In the genomic region with DNA sequence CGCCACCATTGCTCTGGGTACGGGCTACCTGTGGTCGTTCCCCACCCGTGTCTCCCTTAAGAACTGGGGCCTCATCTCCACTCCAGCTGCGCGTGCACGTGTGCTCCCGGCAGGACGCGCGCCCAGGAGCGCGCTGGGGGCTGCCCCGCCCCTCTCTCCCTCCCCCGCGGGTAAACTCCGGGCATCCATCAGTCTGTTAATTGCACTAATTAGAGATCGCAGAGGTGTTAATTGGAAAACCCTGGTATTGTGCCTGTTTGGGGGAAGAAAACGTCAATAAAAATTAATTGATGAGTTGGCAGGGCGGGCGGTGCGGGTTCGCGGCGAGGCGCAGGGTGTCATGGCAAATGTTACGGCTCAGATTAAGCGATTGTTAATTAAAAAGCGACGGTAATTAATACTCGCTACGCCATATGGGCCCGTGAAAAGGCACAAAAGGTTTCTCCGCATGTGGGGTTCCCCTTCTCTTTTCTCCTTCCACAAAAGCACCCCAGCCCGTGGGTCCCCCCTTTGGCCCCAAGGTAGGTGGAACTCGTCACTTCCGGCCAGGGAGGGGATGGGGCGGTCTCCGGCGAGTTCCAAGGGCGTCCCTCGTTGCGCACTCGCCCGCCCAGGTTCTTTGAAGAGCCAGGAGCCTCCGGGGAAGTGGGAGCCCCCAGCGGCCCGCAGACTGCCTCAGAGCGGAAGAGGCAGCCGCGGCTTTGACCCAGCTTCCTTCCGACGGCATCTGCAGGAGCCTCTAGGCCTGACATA, we compare ENCODE assay signal across 9 cellular contexts. TPM values are rescaled to one million over a fixed set of nuclear protein-coding genes. Genes with fewer than 3 reads are reported as not detected.
DNase-seq lines count a peak whose midpoint lies in the region; TF ChIP-seq lines count a peak whose summit lies in the region.
"Had no signal": no experiment of that assay in that cellular context is flagged by ENCODE, and none has a peak within 500 bp of the region (broad histone marks: within the 10 kb centered on the region; RNA-seq: fewer than 3 reads in every experiment).

No MANE protein-coding gene starts in this region.

- H3K79me2 ChIP-seq in mammary epithelial cell (ENCODE audit: insufficient read depth, low read length): peaks cover 40% of the 10 kb centered on the region

- H3K27me3 ChIP-seq in breast epithelium (no peaks in the 10 kb centered on the region), mammary epithelial cell (ENCODE audit: insufficient read depth, low read length) (no peaks in the 10 kb centered on the region)

- BruUV-seq in mammary epithelial cell (replicated peaks; lab: Mats Ljungman, UMichigan): no TSS peak

- no peak for TF ChIP-seq CTCF in breast epithelium (IDR thresholded peaks at IDR 0.05)
- no peak for TF ChIP-seq CTCF in mammary epithelial cell (conservative IDR thresholded peaks at IDR 0.05 in 1 of 2, IDR thresholded peaks at IDR 0.05 in 1 of 2; ENCODE audit: extremely low read depth in 1 of 2, insufficient read depth in 1 of 2, low read depth in 1 of 2, low read length in 2 of 2)
- TF ChIP-seq CTCF in glutamatergic neuron (IDR thresholded peaks at IDR 0.05; ENCODE audit: partially characterized antibody, unreplicated experiment): no peak

- peak overlapping the region; percentile 8 to 11 for H3K27ac ChIP-seq in breast epithelium
- no peak overlapping the region for H3K27ac ChIP-seq in mammary epithelial cell (ENCODE audit: insufficient read depth, low read depth, low read length)
- H3K27ac ChIP-seq: A549 had no signal

- peak overlapping the region; percentile 78 for H3K4me3 Mint-ChIP-seq in glutamatergic neuron (ENCODE audit: unreplicated experiment)

- CTCF ChIA-PET in mammary epithelial cell (lab: Charles Lee; ENCODE audit: low non-redundant PET): no interaction called here

- no peaks in the 10 kb centered on the region for H3K9me3 ChIP-seq in breast epithelium
- H3K9me3 ChIP-seq in mammary epithelial cell (replicated peaks; ENCODE audit: insufficient read depth, low read length): no peaks in the 10 kb centered on the region
- H3K9me3 ChIP-seq: A549 had no signal

- H3K4me3 ChIP-seq in breast epithelium: peak overlapping the region; percentile 42 to 65 (median 46)
- H3K4me3 ChIP-seq in mammary epithelial cell (replicated peaks in 1 of 3; ENCODE audit: insufficient read depth in 1 of 3, low read depth in 2 of 3, low read length in 3 of 3): no peak overlapping the region
- peak overlapping the region; percentile 46 for H3K4me3 ChIP-seq in skeletal muscle cell (ENCODE audit: low read depth, low read length)
- H3K4me3 ChIP-seq: A549 had no signal

- H3K4me1 ChIP-seq in breast epithelium (no peaks in the 10 kb centered on the region), mammary epithelial cell (ENCODE audit: insufficient read depth, low read length) (no peaks in the 10 kb centered on the region)

- intact Hi-C loops in breast epithelium (cut with DNase I; ENCODE audit: low total_unique reads) (no loop called here), mammary epithelial cell (cut with micrococcal nuclease) (no loop called here)

- 91% methylated on average over 44 of the region's 53 CpGs for WGBS in mammary epithelial cell (ENCODE audit: low coverage, missing lambda C conversion rate)

- in situ Hi-C loops in mammary epithelial cell (cut with MboI; ENCODE audit: low sequenced_read_pairs in 2 of 2): no loop called here

- no peak overlapping the region for H3K4me2 ChIP-seq in mammary epithelial cell (ENCODE audit: insufficient read depth, low read depth, low read length)
- H3K4me2 ChIP-seq: A549 had no signal

- no peak overlapping the region for H3K9ac ChIP-seq in mammary epithelial cell (ENCODE audit: insufficient read depth, low read length)

- peaks cover 15% of the 10 kb centered on the region for H3K4me1 Mint-ChIP-seq in glutamatergic neuron (ENCODE audit: low read depth, unreplicated experiment)

- H4K20me1 ChIP-seq in mammary epithelial cell (ENCODE audit: insufficient read depth, low read length): peaks cover 3% of the 10 kb centered on the region

- no peak overlapping the region for H2AFZ ChIP-seq in mammary epithelial cell (ENCODE audit: low read depth, low read length)

- no peak for TF ChIP-seq POLR2A in breast epithelium (IDR thresholded peaks at IDR 0.05)

- H3K27me3 Mint-ChIP-seq in glutamatergic neuron (ENCODE audit: unreplicated experiment): peaks cover 6% of the 10 kb centered on the region

- dilution Hi-C loops in mammary epithelial cell (cut with HindIII; ENCODE audit: low sequenced_read_pairs): no loop called here

- H3K36me3 Mint-ChIP-seq in glutamatergic neuron (ENCODE audit: unreplicated experiment): no peaks in the 10 kb centered on the region

- no peak overlapping the region for H3K27ac Mint-ChIP-seq in glutamatergic neuron (ENCODE audit: unreplicated experiment)

- H3K9me3 Mint-ChIP-seq in glutamatergic neuron (ENCODE audit: unreplicated experiment): no peaks in the 10 kb centered on the region

- DNase-seq in breast epithelium (ENCODE audit: low spot score in 2 of 2): no peak
- no peak for DNase-seq in mammary epithelial cell
- peak; percentile 10 to 68 for DNase-seq in NCI-H526 (lab: John Stamatoyannopoulos, UW)
- DNase-seq in activated T-helper 1 cell treated with anti-CD3 and anti-CD28 coated beads, Interleukin-2, amount 50 U/mL, for 16 hours (ENCODE audit: low read depth in 1 of 2, low spot score in 1 of 2): peak; percentile 60 to 77
- peak; percentile 50 for DNase-seq in glutamatergic neuron
- no peak for DNase-seq in skeletal muscle cell (ENCODE audit: low read depth)
- DNase-seq in NK-92 treated with Interleukin-12 subunit alpha and Interleukin-12 subunit beta, amount 100 ng/mL, for 24 hours (lab: John Stamatoyannopoulos, UW): no peak
- no peak for DNase-seq in NK-92 (lab: John Stamatoyannopoulos, UW; ENCODE audit: unreplicated experiment)

- H3K36me3 ChIP-seq in breast epithelium (no peaks in the 10 kb centered on the region), mammary epithelial cell (ENCODE audit: insufficient read depth, low read length) (no peaks in the 10 kb centered on the region)

RNA-seq across cellular contexts. Expression of gene FOXP4, which starts 14.4 kb away (rescaled TPM):
- total RNA-seq in breast epithelium (10 to 100 TPM in 1 of 3 donors, 1 to 10 TPM in 2; 5.1 to 11.0 (median 5.6) TPM), mammary epithelial cell (10 to 100 TPM in 1 of 2 donors, 1 to 10 TPM in 1; 5.0 to 19.2 TPM), glutamatergic neuron (ENCODE audit: unreplicated experiment) (27.9 TPM)
- 5.7 TPM for polyA plus RNA-seq in mammary epithelial cell
- 8.4 TPM for polyA minus RNA-seq in mammary epithelial cell

Comparison
In these comparisons a context has a peak if more than half of its experiments do, and no peak if none do; other contexts are left out.
1. H3K4me3 ChIP-seq: peak in breast epithelium (3 of 3) and skeletal muscle cell (single experiment); none in mammary epithelial cell (0 of 3).
2. DNase-seq: peak in NCI-H526 (2 of 2), activated T-helper 1 cell treated with anti-CD3 and anti-CD28 coated beads, Interleukin-2, amount 50 U/mL, for 16 hours (2 of 2) and glutamatergic neuron (single experiment); none in breast epithelium (0 of 2), mammary epithelial cell (single experiment), skeletal muscle cell (single experiment), NK-92 treated with Interleukin-12 subunit alpha and Interleukin-12 subunit beta, amount 100 ng/mL, for 24 hours (single experiment) and NK-92 (single experiment).